8 cellular contexts compared by ENCODE assay signal in genomic region chr10:80498833-80499671, GRCh38. TPM values are rescaled to one million over a fixed set of nuclear protein-coding genes. Genes with fewer than 3 reads are reported as not detected.
DNase-seq lines count a peak whose midpoint lies in the region; ATAC-seq and TF ChIP-seq lines count a peak whose summit lies in the region.

No MANE protein-coding gene starts in this region.

- ATAC-seq in naive thymus-derived CD4-positive, alpha-beta T cell, result peak; percentile 73
- ATAC-seq in HG03469 (IDR thresholded peaks at IDR 0.05; ENCODE audit: unreplicated experiment), result no peak

- TF ChIP-seq POLR2A in esophagus squamous epithelium (IDR thresholded peaks at IDR 0.05), result peak in 2 of 4 donors; percentile 16 to 27

- H3K27ac Mint-ChIP-seq in naive thymus-derived CD4-positive, alpha-beta T cell, result peak overlapping the region; percentile 85 to 99 (median 90)

- no peaks in the 10 kb centered on the region for H3K27me3 Mint-ChIP-seq in naive thymus-derived CD4-positive, alpha-beta T cell

- H3K27me3 ChIP-seq in esophagus squamous epithelium, result no peaks in the 10 kb centered on the region
- H3K27me3 ChIP-seq in naive thymus-derived CD4-positive, alpha-beta T cell (ENCODE audit: control insufficient read depth in 2 of 2, insufficient read depth in 2 of 2, low read length in 2 of 2), result no peaks in the 10 kb centered on the region

- POLR2A ChIA-PET in naive thymus-derived CD4-positive, alpha-beta T cell (lab: Charles Lee), result interaction anchor here (1.0 to 11.4 kb wide), 6 partner anchors 12 to 117 kb away, joined by 3 to 582 read pairs (median 5); partner anchors contain the start of gene TSPAN14

- CTCF ChIA-PET in naive thymus-derived CD4-positive, alpha-beta T cell (lab: Charles Lee), result interaction anchor here (0.9 to 21.4 kb wide), 5 partner anchors 10 to 42 kb away, joined by 3 to 839 read pairs (median 5); partner anchors contain the start of gene TSPAN14

- H3K27ac ChIP-seq in esophagus squamous epithelium, result peak overlapping the region; percentile 83 to 97 (median 90)
- peak overlapping the region; percentile 59 for H3K27ac ChIP-seq in naive thymus-derived CD4-positive, alpha-beta T cell (ENCODE audit: low read depth, low read length)

- H3K4me1 Mint-ChIP-seq in naive thymus-derived CD4-positive, alpha-beta T cell, result peaks cover 89 to 100% (median 98%) of the 10 kb centered on the region in 7 donors

- peaks cover 78 to 100% (median 99%) of the 10 kb centered on the region in 3 donors for H3K4me1 ChIP-seq in esophagus squamous epithelium
- peaks cover 93 to 99% of the 10 kb centered on the region in 2 donors for H3K4me1 ChIP-seq in naive thymus-derived CD4-positive, alpha-beta T cell (ENCODE audit: control insufficient read depth in 2 of 2, insufficient read depth in 2 of 2, low read length in 2 of 2)

- H3K4me3 ChIP-seq in esophagus squamous epithelium, result peak overlapping the region in 1 of 4 donors; percentile 17
- H3K4me3 ChIP-seq in naive thymus-derived CD4-positive, alpha-beta T cell (ENCODE audit: low read length), result peak overlapping the region; percentile 33

- no peaks in the 10 kb centered on the region for H3K9me3 ChIP-seq in esophagus squamous epithelium
- no peaks in the 10 kb centered on the region for H3K9me3 ChIP-seq in naive thymus-derived CD4-positive, alpha-beta T cell (ENCODE audit: control insufficient read depth in 2 of 3, low read length in 3 of 3)

- no peak for TF ChIP-seq CTCF in esophagus squamous epithelium (IDR thresholded peaks at IDR 0.05)

- DNase-seq in Daoy (ENCODE audit: low read depth), result peak; percentile 93
- DNase-seq in NCI-H446 (lab: John Stamatoyannopoulos, UW), result peak; percentile 10 to 87
- DNase-seq in activated T-cell treated with anti-CD3 and anti-CD28 coated beads for 48 hours (ENCODE audit: low read depth), result peak; percentile 73
- DNase-seq in esophagus squamous epithelium (lab: John Stamatoyannopoulos, UW), result peak; percentile 59
- peak in 2 of 9 donors; percentile 32 to 61 for DNase-seq in naive thymus-derived CD4-positive, alpha-beta T cell
- peak; percentile 97 for DNase-seq in stromal cell of bone marrow (ENCODE audit: low read depth)
- DNase-seq in NCI-H526 treated with DMSO at 0.1 percent for 48 hours (lab: John Stamatoyannopoulos, UW), result no peak

- peaks cover 10 to 64% (median 31%) of the 10 kb centered on the region in 5 donors for H3K36me3 Mint-ChIP-seq in naive thymus-derived CD4-positive, alpha-beta T cell

- H3K4me3 Mint-ChIP-seq in naive thymus-derived CD4-positive, alpha-beta T cell, result peak overlapping the region; percentile 76 to 92 (median 82)

- peaks cover 0 to 10% (median 6%) of the 10 kb centered on the region in 11 donors for H3K9me3 Mint-ChIP-seq in naive thymus-derived CD4-positive, alpha-beta T cell

- peaks cover 0 to 13% (median 3%) of the 10 kb centered on the region in 3 donors for H3K36me3 ChIP-seq in esophagus squamous epithelium
- H3K36me3 ChIP-seq in naive thymus-derived CD4-positive, alpha-beta T cell (ENCODE audit: control insufficient read depth in 2 of 3, insufficient read depth in 3 of 3, low read length in 3 of 3), result no peaks in the 10 kb centered on the region

- WGBS in esophagus squamous epithelium, 2 donors, result 17 to 20% methylated on average over 8 to 10 of the region's 14 CpGs

- intact Hi-C loops in esophagus squamous epithelium (cut with DNase I), result no loop called here
- intact Hi-C loops in naive thymus-derived CD4-positive, alpha-beta T cell (cut with micrococcal nuclease), result loop anchor here (1.0 to 2.0 kb wide), 2 partner anchors 11 to 14 kb away; no protein-coding TSS in a partner anchor

RNA-seq across cellular contexts. Expression of gene SH2D4B, which starts 38.6 kb away (rescaled TPM):
- 0.06 TPM in 1 of 2 replicates, not detected in the other for total RNA-seq in Daoy (2014; rRNA removed; shearing (Covaris generic))
- total RNA-seq in esophagus squamous epithelium, result under 1 TPM in 1 of 4 donors, not detected in 3; 0.13 TPM
- under 1 TPM; 0.10 to 0.51 (median 0.14) TPM for total RNA-seq in naive thymus-derived CD4-positive, alpha-beta T cell
- not detected for polyA plus RNA-seq in naive thymus-derived CD4-positive, alpha-beta T cell

RNA-seq across cellular contexts. Expression of gene TSPAN14, which starts 44.9 kb away (rescaled TPM):
- total RNA-seq in Daoy (2014; rRNA removed; shearing (Covaris generic)), result 19.9 and 21.0 TPM in 2 replicates
- 100 to 1,000 TPM in 2 of 4 donors, 10 to 100 TPM in 2; 66.4 to 118 (median 89.8) TPM for total RNA-seq in esophagus squamous epithelium
- 100 to 1,000 TPM; 135 to 165 (median 160) TPM for total RNA-seq in naive thymus-derived CD4-positive, alpha-beta T cell
- 100 to 1,000 TPM; 179 to 386 TPM for polyA plus RNA-seq in naive thymus-derived CD4-positive, alpha-beta T cell
